16 cellular contexts compared by ENCODE assay signal in the genomic region with DNA sequence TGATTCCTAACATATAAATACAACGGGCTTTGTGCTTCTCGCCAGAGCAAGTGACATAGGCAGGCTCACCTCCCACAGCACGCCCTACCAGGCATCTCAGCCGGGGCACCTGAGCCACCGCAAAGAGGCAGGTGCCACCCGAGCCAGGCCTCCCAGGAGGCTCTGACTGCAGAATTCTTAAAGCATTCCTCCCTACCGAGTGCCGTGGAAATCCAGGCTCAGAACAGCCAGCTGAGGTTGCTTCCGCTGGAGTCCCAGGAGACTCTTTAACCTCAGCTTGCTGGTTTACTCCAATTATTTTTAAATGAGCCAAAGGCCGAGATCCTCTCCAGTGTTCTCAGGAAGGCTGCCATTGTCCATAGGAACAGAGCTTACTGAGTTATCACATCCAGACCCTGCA.
A peak's percentile ranks its signal among the peaks of the same experiment; 100 is the strongest.
DNase-seq lines count a peak whose midpoint lies in the region; ATAC-seq, FAIRE-seq and TF ChIP-seq lines count a peak whose summit lies in the region.
"Had no signal": no experiment of that assay in that cellular context is flagged by ENCODE, and none has a peak within 500 bp of the region (broad histone marks: within the 10 kb centered on the region; RNA-seq: fewer than 3 reads in every experiment).

No MANE protein-coding gene starts in this region.

- 46% methylated on average over 5 of the region's 10 CpGs for WGBS in HepG2 (ENCODE audit: low lambda C conversion rate)

- no peak for TF ChIP-seq CTCF in HepG2 (CRISPR knock-in tag; IDR thresholded peaks at IDR 0.05)

- peaks cover 10% of the 10 kb centered on the region for H3K36me3 Mint-ChIP-seq in T-helper 2 cell treated with Interferon-gamma antibody and Interleukin-4, amounts not matched to agents 5 μg/mL and 100 μg/mL, for 36 hours (ENCODE audit: low read depth)
- no peaks in the 10 kb centered on the region for H3K36me3 Mint-ChIP-seq in naive B cell

- no peak for TF ChIP-seq EP300 in HepG2 (IDR thresholded peaks at IDR 0.05; ENCODE audit: low read depth in 2 of 2, low read length in 2 of 2)
- TF ChIP-seq EP300 in HepG2 (CRISPR knock-in tag; IDR thresholded peaks at IDR 0.05; ENCODE audit: borderline replicate concordance): no peak

- no peak overlapping the region for H3K9ac ChIP-seq in HepG2 (ENCODE audit: insufficient read depth, low read depth, low read length)

- peaks cover under 1% of the 10 kb centered on the region for H3K27me3 Mint-ChIP-seq in T-helper 2 cell treated with Interferon-gamma antibody and Interleukin-4, amounts not matched to agents 5 μg/mL and 100 μg/mL, for 36 hours (ENCODE audit: low read depth)
- H3K27me3 Mint-ChIP-seq in naive B cell: no peaks in the 10 kb centered on the region

- H3K27me3 ChIP-seq in HepG2 (ENCODE audit: control insufficient read depth in 1 of 2, insufficient read depth in 2 of 2, low read length in 2 of 2): peaks cover 0 to 18% of the 10 kb centered on the region in 2 experiments; a peak in 3 of 5 replicates
- H3K27me3 ChIP-seq: foreskin keratinocyte, suprapubic skin had no signal

- no peak for DNase-seq in T-helper 2 cell treated with Interferon-gamma antibody and Interleukin-4, amounts not matched to agents 5 μg/mL and 100 μg/mL, for 36 hours (ENCODE audit: low spot score)
- DNase-seq in T-helper 2 cell (no peak), D341Med (ENCODE audit: low spot score) (peak; percentile 5), NCI-H69 (lab: John Stamatoyannopoulos, UW) (peak; percentile 24), naive B cell (peak; percentile 12), HT-29 (ENCODE audit: low spot score) (no peak), NCI-H2196 treated with DMSO at 0.1 percent for 48 hours (lab: John Stamatoyannopoulos, UW; ENCODE audit: unreplicated experiment) (no peak), HepG2 (ENCODE audit: low spot score) (no peak)
- DNase-seq: activated CD4-positive, alpha-beta T cell treated with anti-CD3 and anti-CD28 coated beads for 48 hours; activated T-cell treated with anti-CD3 and anti-CD28 coated beads, Interleukin-2, amount 50 U/mL, for 48 hours; adrenal gland; central memory CD4-positive, alpha-beta T cell; foreskin keratinocyte; left colon; midbrain had no signal

- H3K9me3 ChIP-seq in HepG2 (ENCODE audit: low read length): no peaks in the 10 kb centered on the region
- H3K9me3 ChIP-seq: adrenal gland, suprapubic skin had no signal

- no peaks in the 10 kb centered on the region for H3K36me3 ChIP-seq in HepG2 (replicated peaks in 1 of 2; ENCODE audit: control insufficient read depth in 1 of 2, insufficient read depth in 2 of 2, low read length in 2 of 2)
- H3K36me3 ChIP-seq: adrenal gland, suprapubic skin had no signal

- CTCF ChIA-PET in HepG2 (lab: Yijun Ruan, JAX; ENCODE audit: low intra/inter-chr PET ratio, low total read pairs): no interaction called here

- H3K4me1 ChIP-seq in HepG2 (ENCODE audit: insufficient read depth, low read length): no peaks in the 10 kb centered on the region
- H3K4me1 ChIP-seq: adrenal gland, foreskin keratinocyte, suprapubic skin had no signal

- peak overlapping the region; percentile 29 for H3K27ac Mint-ChIP-seq in T-helper 2 cell treated with Interferon-gamma antibody and Interleukin-4, amounts not matched to agents 5 μg/mL and 100 μg/mL, for 36 hours
- peak overlapping the region; percentile 42 to 88 (median 56) for H3K27ac Mint-ChIP-seq in naive B cell

- no peak for TF ChIP-seq RAD21 in HepG2 (CRISPR knock-in tag; IDR thresholded peaks at IDR 0.05)

- H2AFZ ChIP-seq in HepG2 (ENCODE audit: low read length): no peak overlapping the region

- no peak overlapping the region for H3K27ac ChIP-seq in HepG2 (ENCODE audit: extremely low read length, insufficient read depth, low read length)
- H3K27ac ChIP-seq: adrenal gland, foreskin keratinocyte, suprapubic skin had no signal

- FAIRE-seq in HepG2 (lab: Jason Lieb, UNC): no peak

- peaks cover 38% of the 10 kb centered on the region for H3K4me1 Mint-ChIP-seq in T-helper 2 cell treated with Interferon-gamma antibody and Interleukin-4, amounts not matched to agents 5 μg/mL and 100 μg/mL, for 36 hours (ENCODE audit: low read depth)
- peaks cover 47 to 81% (median 73%) of the 10 kb centered on the region in 3 donors for H3K4me1 Mint-ChIP-seq in naive B cell

- TF ChIP-seq POLR2A in HepG2 (IDR thresholded peaks at IDR 0.05; ENCODE audit: insufficient read depth in 1 of 2, low read depth in 2 of 2, low read length in 2 of 2): no peak

- no peak overlapping the region for H3K4me3 Mint-ChIP-seq in T-helper 2 cell treated with Interferon-gamma antibody and Interleukin-4, amounts not matched to agents 5 μg/mL and 100 μg/mL, for 36 hours
- H3K4me3 Mint-ChIP-seq in naive B cell: peak overlapping the region in 7 of 8 donors; percentile 41 to 85 (median 60)

- intact Hi-C loops in HepG2 (cut with micrococcal nuclease; ENCODE audit: unreplicated experiment): no loop called here

- H3K4me2 ChIP-seq in HepG2 (ENCODE audit: low read depth, low read length): no peak overlapping the region

- no peak overlapping the region for H3K4me3 ChIP-seq in HepG2 (replicated peaks in 1 of 3; ENCODE audit: insufficient read depth in 1 of 3, low read depth in 2 of 3, low read length in 3 of 3)
- H3K4me3 ChIP-seq: adrenal gland, suprapubic skin had no signal

- peak in 1 of 2 donors; percentile 12 for ATAC-seq in naive B cell (ENCODE audit: low read depth in 2 of 2)
- ATAC-seq in HepG2: no peak
- ATAC-seq: foreskin keratinocyte, left colon had no signal

- H3K79me2 ChIP-seq in HepG2 (ENCODE audit: insufficient read depth, low read length): no peaks in the 10 kb centered on the region

- peaks cover 22% of the 10 kb centered on the region for H3K9me3 Mint-ChIP-seq in T-helper 2 cell treated with Interferon-gamma antibody and Interleukin-4, amounts not matched to agents 5 μg/mL and 100 μg/mL, for 36 hours
- peaks cover 0 to 13% (median 8%) of the 10 kb centered on the region in 7 donors for H3K9me3 Mint-ChIP-seq in naive B cell

- POLR2A ChIA-PET in HepG2 (lab: Yijun Ruan, JAX): no interaction called here

- in situ Hi-C loops in HepG2 (cut with HindIII; ENCODE audit: extremely low pct_ligation_motif_present, low pct_unique_long_range_greater_than_20kb): no loop called here

- no peaks in the 10 kb centered on the region for H4K20me1 ChIP-seq in HepG2 (ENCODE audit: insufficient read depth, low read length)

- BruUV-seq in HepG2 (replicated peaks; lab: Mats Ljungman, UMichigan): no TSS peak

TF ChIP-seq in HepG2, 621 proteins besides CTCF, POLR2A, EP300 and RAD21:
- no peak for TF ChIP-seq MIER2 (CRISPR knock-in tag; IDR thresholded peaks at IDR 0.05)

Comparison
In these comparisons a context has a peak if more than half of its experiments do, and no peak if none do; other contexts are left out.
1. DNase-seq: peak in D341Med (single experiment), NCI-H69 (single experiment) and naive B cell (single experiment); none in T-helper 2 cell treated with Interferon-gamma antibody and Interleukin-4, amounts not matched to agents 5 μg/mL and 100 μg/mL, for 36 hours (single experiment), T-helper 2 cell (0 of 5), HT-29 (single experiment), NCI-H2196 treated with DMSO at 0.1 percent for 48 hours (single experiment) and HepG2 (single experiment).